ENCODE assay signal across 20 cellular contexts in the genomic region with DNA sequence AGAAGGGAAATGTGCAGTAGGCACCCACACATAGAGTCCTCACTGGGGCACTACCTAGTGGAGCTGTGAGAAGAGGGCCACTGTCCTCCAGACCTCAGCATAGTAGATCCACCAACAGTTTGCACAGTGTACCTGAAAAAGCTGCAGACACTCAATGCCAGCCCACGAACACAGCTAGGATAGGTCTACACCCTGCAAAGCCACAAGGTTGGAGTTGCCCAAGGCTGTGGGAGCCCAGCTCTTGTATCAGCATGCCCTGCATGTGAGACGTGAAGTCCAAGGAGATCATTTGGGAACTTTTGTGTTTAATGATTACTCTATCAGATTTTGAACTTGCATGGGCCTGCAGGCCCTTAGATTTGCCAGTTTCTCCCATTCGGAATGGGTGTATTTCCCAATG.
"Had no signal": no experiment of that assay in that cellular context is flagged by ENCODE, and none has a peak within 500 bp of the region (broad histone marks: within the 10 kb centered on the region; RNA-seq: fewer than 3 reads in every experiment).

No MANE protein-coding gene starts in this region.

- H3K27ac ChIP-seq: SJSA1, SK-N-MC had no signal

- H3K36me3 ChIP-seq: MG63, SJSA1 had no signal

- H3K27me3 ChIP-seq: MG63, SJSA1 had no signal

- H3K4me3 ChIP-seq: MG63, SJSA1, SK-N-MC had no signal

- DNase-seq: KBM-7, MG63, NCI-H1092, NCI-H1105 treated with DMSO at 0.1 percent for 48 hours, NCI-H1417 treated with DMSO at 0.1 percent for 48 hours, NCI-H146, NCI-H1694 treated with DMSO at 0.1 percent for 48 hours, NCI-H1930, NCI-H2081, NCI-H2107, NCI-H2227 treated with DMSO at 0.1 percent for 48 hours, NCI-H524, NCI-H69, NCI-H774, Right ventricle myocardium superior, RPMI8226, SIG-M5 had no signal

- H3K4me1 ChIP-seq: SJSA1 had no signal

- FAIRE-seq: RCC 7860 had no signal

- H3K9me3 ChIP-seq: MG63, SJSA1 had no signal
